In genomic region chr2:98821629-98822135, GRCh38 we compare ENCODE assay signal across 21 cellular contexts.
A peak's percentile ranks its signal among the peaks of the same experiment; 100 is the strongest.
DNase-seq lines count a peak whose midpoint lies in the region; ATAC-seq and TF ChIP-seq lines count a peak whose summit lies in the region.
"Had no signal": no experiment of that assay in that cellular context is flagged by ENCODE, and none has a peak within 500 bp of the region (broad histone marks: within the 10 kb centered on the region; RNA-seq: fewer than 3 reads in every experiment).

No MANE protein-coding gene starts in this region.

- H3K9me3 Mint-ChIP-seq in activated CD4-positive, alpha-beta memory T cell treated with anti-CD3 and anti-CD28 coated beads, Interleukin-2, amount 10 ng/mL, durations not matched to agents 7 days and 5 days = no peaks in the 10 kb centered on the region
- H3K9me3 Mint-ChIP-seq in activated CD4-positive, alpha-beta memory T cell treated with anti-CD3 and anti-CD28 coated beads for 36 hours = no peaks in the 10 kb centered on the region
- no peaks in the 10 kb centered on the region for H3K9me3 Mint-ChIP-seq in activated T-helper 2 cell treated with anti-CD3 and anti-CD28 coated beads, Interferon-gamma antibody, Interleukin-2, Interleukin-4, amounts not matched to agents 10 μg/mL and 5 μg/mL and 100 μg/mL, durations not matched to agents 14 hours and 24 hours and 36 hours
- H3K9me3 Mint-ChIP-seq in HFFc6 = peaks cover 4% of the 10 kb centered on the region
- H3K9me3 Mint-ChIP-seq: activated naive CD4-positive, alpha-beta T cell treated with anti-CD3 and anti-CD28 coated beads, Interleukin-2, amount 10 ng/mL, durations not matched to agents 7 days and 5 days; T-helper 2 cell treated with Interferon-gamma antibody and Interleukin-4, amounts not matched to agents 5 μg/mL and 100 μg/mL, for 36 hours had no signal

- H2BK120ac ChIP-seq in mesendoderm (ENCODE audit: low read depth, low read length) = no peak overlapping the region

- H3K4me2 ChIP-seq in mesendoderm (ENCODE audit: low read length) = no peak overlapping the region
- H3K4me2 ChIP-seq: SK-N-SH had no signal

- no peak overlapping the region for H3K18ac ChIP-seq in mesendoderm (ENCODE audit: low read length)

- H3K27ac Mint-ChIP-seq in activated CD4-positive, alpha-beta memory T cell treated with anti-CD3 and anti-CD28 coated beads, Interleukin-2, amount 10 ng/mL, durations not matched to agents 7 days and 5 days = no peak overlapping the region
- H3K27ac Mint-ChIP-seq in activated CD4-positive, alpha-beta memory T cell treated with anti-CD3 and anti-CD28 coated beads for 36 hours = no peak overlapping the region
- H3K27ac Mint-ChIP-seq in activated T-helper 2 cell treated with anti-CD3 and anti-CD28 coated beads, Interferon-gamma antibody, Interleukin-2, Interleukin-4, amounts not matched to agents 10 μg/mL and 5 μg/mL and 100 μg/mL, durations not matched to agents 14 hours and 24 hours and 36 hours = no peak overlapping the region
- no peak overlapping the region for H3K27ac Mint-ChIP-seq in HFFc6
- H3K27ac Mint-ChIP-seq: activated naive CD4-positive, alpha-beta T cell treated with anti-CD3 and anti-CD28 coated beads, Interleukin-2, amount 10 ng/mL, durations not matched to agents 7 days and 5 days; T-helper 2 cell treated with Interferon-gamma antibody and Interleukin-4, amounts not matched to agents 5 μg/mL and 100 μg/mL, for 36 hours had no signal

- CTCF ChIA-PET in activated CD4-positive, alpha-beta memory T cell treated with anti-CD3 and anti-CD28 coated beads, Interleukin-2, amount 10 ng/mL, durations not matched to agents 7 days and 5 days (lab: Charles Lee) = interaction anchor here (1.0 to 3.6 kb wide), 9 partner anchors 25 to 172 kb away, joined by 3 to 13 read pairs (median 4); no protein-coding TSS in a partner anchor
- CTCF ChIA-PET in activated CD4-positive, alpha-beta memory T cell treated with anti-CD3 and anti-CD28 coated beads for 36 hours (lab: Charles Lee) = interaction anchor here (0.8 to 2.0 kb wide), 5 partner anchors 17 to 172 kb away, joined by 3 to 15 read pairs (median 4); no protein-coding TSS in a partner anchor

- ATAC-seq in lower lobe of right lung = no peak
- ATAC-seq in gastrocnemius medialis = no peak

- H3K4me1 Mint-ChIP-seq in activated CD4-positive, alpha-beta memory T cell treated with anti-CD3 and anti-CD28 coated beads, Interleukin-2, amount 10 ng/mL, durations not matched to agents 7 days and 5 days = peaks cover 11% of the 10 kb centered on the region
- peaks cover 9% of the 10 kb centered on the region for H3K4me1 Mint-ChIP-seq in activated CD4-positive, alpha-beta memory T cell treated with anti-CD3 and anti-CD28 coated beads for 36 hours (ENCODE audit: low read depth)
- peaks cover 16% of the 10 kb centered on the region for H3K4me1 Mint-ChIP-seq in activated T-helper 2 cell treated with anti-CD3 and anti-CD28 coated beads, Interferon-gamma antibody, Interleukin-2, Interleukin-4, amounts not matched to agents 10 μg/mL and 5 μg/mL and 100 μg/mL, durations not matched to agents 14 hours and 24 hours and 36 hours (ENCODE audit: low read depth)
- no peaks in the 10 kb centered on the region for H3K4me1 Mint-ChIP-seq in HFFc6 (ENCODE audit: low read depth)

- no peak for TF ChIP-seq POLR2A in gastrocnemius medialis (IDR thresholded peaks at IDR 0.05)

- H3K79me2 ChIP-seq in mesendoderm (ENCODE audit: control insufficient read depth, insufficient read depth, low read length) = no peaks in the 10 kb centered on the region

- no CpG with 5 or more reads among the region's 38 CpGs for WGBS in mesendoderm (ENCODE audit: extremely low coverage, insufficient coverage, low lambda C conversion rate)

- H3K4me1 ChIP-seq in lower lobe of right lung = peaks cover 34% of the 10 kb centered on the region
- peaks cover 0 to 21% of the 10 kb centered on the region in 2 donors for H3K4me1 ChIP-seq in gastrocnemius medialis
- H3K4me1 ChIP-seq in mesendoderm (ENCODE audit: control insufficient read depth, low read depth, low read length) = no peaks in the 10 kb centered on the region

- H3K9me3 ChIP-seq in lower lobe of right lung = no peaks in the 10 kb centered on the region
- H3K9me3 ChIP-seq in gastrocnemius medialis = no peaks in the 10 kb centered on the region
- H3K9me3 ChIP-seq: SK-N-SH had no signal

- H3K9ac ChIP-seq in mesendoderm (ENCODE audit: low read length) = no peak overlapping the region
- H3K9ac ChIP-seq: GM23248, SK-N-SH had no signal

- POLR2A ChIA-PET in activated CD4-positive, alpha-beta memory T cell treated with anti-CD3 and anti-CD28 coated beads, Interleukin-2, amount 10 ng/mL, durations not matched to agents 7 days and 5 days (lab: Charles Lee) = interaction anchor here (0.7 to 3.6 kb wide), 9 partner anchors 15 to 213 kb away, joined by 3 to 23 read pairs (median 5); partner anchors contain the start of gene MGAT4A
- POLR2A ChIA-PET in activated CD4-positive, alpha-beta memory T cell treated with anti-CD3 and anti-CD28 coated beads for 36 hours (lab: Charles Lee) = interaction anchor here (1.2 kb wide), 1 partner anchor 53 kb away, joined by 3 read pairs; no protein-coding TSS in a partner anchor

- TF ChIP-seq CTCF in lower lobe of right lung (IDR thresholded peaks at IDR 0.05) (no peak), gastrocnemius medialis (IDR thresholded peaks at IDR 0.05 in 4 of 5, conservative IDR thresholded peaks at IDR 0.05 in 1 of 5) (no peak), HFFc6 (IDR thresholded peaks at IDR 0.05) (no peak)

- peaks cover 4% of the 10 kb centered on the region for H3K27me3 ChIP-seq in lower lobe of right lung (ENCODE audit: low read depth)
- peaks cover 9 to 27% (median 23%) of the 10 kb centered on the region in 3 donors for H3K27me3 ChIP-seq in gastrocnemius medialis
- peaks cover 1% of the 10 kb centered on the region for H3K27me3 ChIP-seq in mesendoderm (ENCODE audit: insufficient read depth, low read length, poor library complexity)

- H3K4me3 Mint-ChIP-seq in activated CD4-positive, alpha-beta memory T cell treated with anti-CD3 and anti-CD28 coated beads, Interleukin-2, amount 10 ng/mL, durations not matched to agents 7 days and 5 days = peak overlapping the region; percentile 25
- no peak overlapping the region for H3K4me3 Mint-ChIP-seq in activated CD4-positive, alpha-beta memory T cell treated with anti-CD3 and anti-CD28 coated beads for 36 hours
- H3K4me3 Mint-ChIP-seq in activated T-helper 2 cell treated with anti-CD3 and anti-CD28 coated beads, Interferon-gamma antibody, Interleukin-2, Interleukin-4, amounts not matched to agents 10 μg/mL and 5 μg/mL and 100 μg/mL, durations not matched to agents 14 hours and 24 hours and 36 hours (ENCODE audit: low read depth) = no peak overlapping the region
- H3K4me3 Mint-ChIP-seq in HFFc6 = no peak overlapping the region
- H3K4me3 Mint-ChIP-seq: activated naive CD4-positive, alpha-beta T cell treated with anti-CD3 and anti-CD28 coated beads, Interleukin-2, amount 10 ng/mL, durations not matched to agents 7 days and 5 days; T-helper 2 cell treated with Interferon-gamma antibody and Interleukin-4, amounts not matched to agents 5 μg/mL and 100 μg/mL, for 36 hours had no signal

- in situ Hi-C loops in gastrocnemius medialis (cut with MboI; ENCODE audit: low sequenced_read_pairs in 4 of 4) = no loop called here

- H3K27me3 Mint-ChIP-seq in activated CD4-positive, alpha-beta memory T cell treated with anti-CD3 and anti-CD28 coated beads, Interleukin-2, amount 10 ng/mL, durations not matched to agents 7 days and 5 days = peaks cover 22% of the 10 kb centered on the region
- peaks cover 2% of the 10 kb centered on the region for H3K27me3 Mint-ChIP-seq in activated CD4-positive, alpha-beta memory T cell treated with anti-CD3 and anti-CD28 coated beads for 36 hours
- H3K27me3 Mint-ChIP-seq in activated T-helper 2 cell treated with anti-CD3 and anti-CD28 coated beads, Interferon-gamma antibody, Interleukin-2, Interleukin-4, amounts not matched to agents 10 μg/mL and 5 μg/mL and 100 μg/mL, durations not matched to agents 14 hours and 24 hours and 36 hours (ENCODE audit: low read depth) = peaks cover 24% of the 10 kb centered on the region
- H3K27me3 Mint-ChIP-seq in HFFc6 (ENCODE audit: insufficient read depth) = peaks cover 25% of the 10 kb centered on the region

- no peak overlapping the region for H2AK5ac ChIP-seq in mesendoderm (ENCODE audit: low read length)

- H3K79me1 ChIP-seq in mesendoderm (ENCODE audit: low read length) = no peaks in the 10 kb centered on the region

- no peaks in the 10 kb centered on the region for H3K36me3 ChIP-seq in lower lobe of right lung
- H3K36me3 ChIP-seq in gastrocnemius medialis = no peaks in the 10 kb centered on the region
- H3K36me3 ChIP-seq in mesendoderm (ENCODE audit: control insufficient read depth, insufficient read depth, low read length) = no peaks in the 10 kb centered on the region
- H3K36me3 ChIP-seq: cardiac muscle cell, WERI-Rb-1 had no signal

- intact Hi-C loops in activated CD4-positive, alpha-beta memory T cell treated with anti-CD3 and anti-CD28 coated beads for 36 hours (cut with micrococcal nuclease) = no loop called here
- intact Hi-C loops in activated T-helper 2 cell treated with anti-CD3 and anti-CD28 coated beads, Interferon-gamma antibody, Interleukin-2, Interleukin-4, amounts not matched to agents 10 μg/mL and 5 μg/mL and 100 μg/mL, durations not matched to agents 14 hours and 24 hours and 36 hours (cut with micrococcal nuclease) = loop anchor here (5.0 kb wide), 1 partner anchor 49 kb away; no protein-coding TSS in a partner anchor
- intact Hi-C loops in lower lobe of right lung (cut with DNase I) = no loop called here
- intact Hi-C loops in gastrocnemius medialis (cut with DNase I; ENCODE audit: low total_unique reads) = no loop called here

- H4K5ac ChIP-seq in mesendoderm (ENCODE audit: low read length) = no peak overlapping the region

- no peak overlapping the region for H2BK5ac ChIP-seq in mesendoderm (ENCODE audit: low read length)

- H4K8ac ChIP-seq in mesendoderm (ENCODE audit: low read depth, low read length) = no peak overlapping the region

- no peak overlapping the region for H3K4ac ChIP-seq in mesendoderm (ENCODE audit: low read depth, low read length)

- peaks cover 2% of the 10 kb centered on the region for H3K36me3 Mint-ChIP-seq in activated CD4-positive, alpha-beta memory T cell treated with anti-CD3 and anti-CD28 coated beads, Interleukin-2, amount 10 ng/mL, durations not matched to agents 7 days and 5 days (ENCODE audit: low read depth)
- H3K36me3 Mint-ChIP-seq in activated CD4-positive, alpha-beta memory T cell treated with anti-CD3 and anti-CD28 coated beads for 36 hours = peaks cover 2% of the 10 kb centered on the region
- no peaks in the 10 kb centered on the region for H3K36me3 Mint-ChIP-seq in activated T-helper 2 cell treated with anti-CD3 and anti-CD28 coated beads, Interferon-gamma antibody, Interleukin-2, Interleukin-4, amounts not matched to agents 10 μg/mL and 5 μg/mL and 100 μg/mL, durations not matched to agents 14 hours and 24 hours and 36 hours (ENCODE audit: low read depth)
- peaks cover 4% of the 10 kb centered on the region for H3K36me3 Mint-ChIP-seq in HFFc6 (ENCODE audit: low read depth)

- H3K23ac ChIP-seq in mesendoderm (ENCODE audit: low read length) = no peak overlapping the region

- no peak overlapping the region for H3K56ac ChIP-seq in mesendoderm (ENCODE audit: low read length)

- H3K27ac ChIP-seq in lower lobe of right lung = peak overlapping the region; percentile 91
- peak overlapping the region; percentile 73 to 80 (median 76) for H3K27ac ChIP-seq in gastrocnemius medialis
- H3K27ac ChIP-seq in mesendoderm (ENCODE audit: low read depth, low read length) = no peak overlapping the region
- H3K27ac ChIP-seq: cardiac muscle cell, GM23248, WERI-Rb-1 had no signal

- no peak for DNase-seq in activated CD4-positive, alpha-beta memory T cell treated with anti-CD3 and anti-CD28 coated beads, Interleukin-2, amount 10 ng/mL, durations not matched to agents 7 days and 5 days
- DNase-seq in activated CD4-positive, alpha-beta memory T cell treated with anti-CD3 and anti-CD28 coated beads for 36 hours = no peak
- DNase-seq in activated T-helper 2 cell treated with anti-CD3 and anti-CD28 coated beads, Interferon-gamma antibody, Interleukin-2, Interleukin-4, amounts not matched to agents 10 μg/mL and 5 μg/mL and 100 μg/mL, durations not matched to agents 14 hours and 24 hours and 36 hours (ENCODE audit: low spot score) = peak; percentile 7
- DNase-seq in lower lobe of right lung = no peak
- DNase-seq in gastrocnemius medialis = no peak
- DNase-seq in mesendoderm = no peak
- no peak for DNase-seq in HuH-7.5 (ENCODE audit: low spot score)
- no peak for DNase-seq in HFFc6
- DNase-seq: 8988T, COR-L47, DND-41, GM23248, mammary epithelial cell, NCI-H1048, NCI-H187, RPMI8226, WERI-Rb-1 had no signal

- H3K4me3 ChIP-seq in lower lobe of right lung (peak overlapping the region; percentile 55), gastrocnemius medialis (peak overlapping the region in 3 of 4 donors; percentile 6 to 53 (median 51)), mesendoderm (ENCODE audit: low read length) (no peak overlapping the region)

- H2BK15ac ChIP-seq in mesendoderm (replicated peaks; ENCODE audit: low read depth) = no peak overlapping the region
